In genomic region chr2:30665761-30666306, GRCh38 we compare ENCODE assay signal across 12 cellular contexts.
DNase-seq lines count a peak whose midpoint lies in the region; ATAC-seq and TF ChIP-seq lines count a peak whose summit lies in the region.
"Had no signal": no experiment of that assay in that cellular context is flagged by ENCODE, and none has a peak within 500 bp of the region (broad histone marks: within the 10 kb centered on the region; RNA-seq: fewer than 3 reads in every experiment).

No MANE protein-coding gene starts in this region.

- no peaks in the 10 kb centered on the region for H3F3A ChIP-seq in OCI-LY1 (ENCODE audit: insufficient read depth, low read length)

- H3K4me3 ChIP-seq in OCI-LY1 (ENCODE audit: low read depth, low read length, poor library complexity, severe bottlenecking): no peak overlapping the region
- no peak overlapping the region for H3K4me3 ChIP-seq in coronary artery
- no peak overlapping the region for H3K4me3 ChIP-seq in mesodermal cell (ENCODE audit: extremely low read depth, insufficient read depth, low read length, poor library complexity, severe bottlenecking)
- H3K4me3 ChIP-seq in suprapubic skin: no peak overlapping the region
- H3K4me3 ChIP-seq: lower lobe of right lung had no signal

- no peaks in the 10 kb centered on the region for H3K9me2 ChIP-seq in OCI-LY1 (ENCODE audit: low read depth, low read length)

- no peak for DNase-seq in coronary artery (ENCODE audit: low spot score)
- no peak for DNase-seq in suprapubic skin (ENCODE audit: low spot score in 2 of 2)
- DNase-seq in substantia nigra (lab: John Stamatoyannopoulos, UW): no peak
- DNase-seq in HuH-7 (ENCODE audit: low spot score): no peak
- DNase-seq in activated gamma-delta T cell treated with Interleukin-2 at 50 U/mL for 16 hours: no peak
- DNase-seq: activated T-cell treated with anti-CD3 and anti-CD28 coated beads, Interleukin-2, amount 50 U/mL, for 1 hour; Caco-2; effector CD4-positive, alpha-beta T cell; lower lobe of right lung had no signal

- no peak for TF ChIP-seq POLR2A in suprapubic skin (IDR thresholded peaks at IDR 0.05)

- H3K9me3 ChIP-seq in OCI-LY1 (ENCODE audit: low read length): peaks cover 12% of the 10 kb centered on the region
- peaks cover 26% of the 10 kb centered on the region for H3K9me3 ChIP-seq in mesodermal cell (ENCODE audit: control insufficient read depth, low read length)
- H3K9me3 ChIP-seq in suprapubic skin: no peaks in the 10 kb centered on the region
- H3K9me3 ChIP-seq: lower lobe of right lung had no signal

- H3K27me3 ChIP-seq in OCI-LY1 (ENCODE audit: insufficient read depth, low read length): no peaks in the 10 kb centered on the region
- no peaks in the 10 kb centered on the region for H3K27me3 ChIP-seq in suprapubic skin

- no peak for ATAC-seq in HG03439 (IDR thresholded peaks at IDR 0.05; ENCODE audit: unreplicated experiment)

- WGBS in mesodermal cell (ENCODE audit: insufficient coverage in 2 of 2), 2 experiments: 55 to 59% methylated on average over 2 of the region's 3 CpGs
- WGBS in suprapubic skin: 96% methylated on average over 3 of the region's 3 CpGs

- H3K4me2 ChIP-seq in OCI-LY1 (ENCODE audit: low read length): no peak overlapping the region

- H3K27ac ChIP-seq in OCI-LY1 (ENCODE audit: low read depth, low read length, poor library complexity, severe bottlenecking) (peak overlapping the region; percentile 67), coronary artery (peak overlapping the region; percentile 12 to 17), mesodermal cell (ENCODE audit: low read depth, low read length, severe bottlenecking) (peak overlapping the region; percentile 86), suprapubic skin (peak overlapping the region; percentile 64), substantia nigra (ENCODE audit: low read depth, low read length, poor library complexity, severe bottlenecking) (no peak overlapping the region)
- H3K27ac ChIP-seq: lower lobe of right lung had no signal

- H3K4me1 ChIP-seq in OCI-LY1 (ENCODE audit: insufficient read depth, low read length, severe bottlenecking) (peaks cover 8% of the 10 kb centered on the region), mesodermal cell (ENCODE audit: control insufficient read depth, insufficient read depth, low read length, poor library complexity, severe bottlenecking) (peaks cover 24% of the 10 kb centered on the region), suprapubic skin (peaks cover 3% of the 10 kb centered on the region)
- H3K4me1 ChIP-seq: Caco-2, lower lobe of right lung had no signal

- H3K36me3 ChIP-seq in OCI-LY1 (ENCODE audit: insufficient read depth, low read length) (no peaks in the 10 kb centered on the region), mesodermal cell (ENCODE audit: control insufficient read depth, insufficient read depth, low read length) (no peaks in the 10 kb centered on the region), suprapubic skin (no peaks in the 10 kb centered on the region)
- H3K36me3 ChIP-seq: lower lobe of right lung had no signal

- no peak overlapping the region for H3K9ac ChIP-seq in OCI-LY1 (ENCODE audit: low read length)

- H4K20me1 ChIP-seq in OCI-LY1 (ENCODE audit: insufficient read depth, low read length): no peaks in the 10 kb centered on the region

- no peaks in the 10 kb centered on the region for H3K79me2 ChIP-seq in OCI-LY1 (ENCODE audit: insufficient read depth, low read length)

- TF ChIP-seq CTCF in OCI-LY1 (IDR thresholded peaks at IDR 0.05; ENCODE audit: low read length) (no peak), coronary artery (IDR thresholded peaks at IDR 0.05) (no peak), suprapubic skin (IDR thresholded peaks at IDR 0.05) (no peak)

- no peak overlapping the region for H2AFZ ChIP-seq in OCI-LY1 (ENCODE audit: low read length)

- TF ChIP-seq EP300 in suprapubic skin (IDR thresholded peaks at IDR 0.05): no peak
